ENCODE assay signal across 9 cellular contexts in the genomic region with DNA sequence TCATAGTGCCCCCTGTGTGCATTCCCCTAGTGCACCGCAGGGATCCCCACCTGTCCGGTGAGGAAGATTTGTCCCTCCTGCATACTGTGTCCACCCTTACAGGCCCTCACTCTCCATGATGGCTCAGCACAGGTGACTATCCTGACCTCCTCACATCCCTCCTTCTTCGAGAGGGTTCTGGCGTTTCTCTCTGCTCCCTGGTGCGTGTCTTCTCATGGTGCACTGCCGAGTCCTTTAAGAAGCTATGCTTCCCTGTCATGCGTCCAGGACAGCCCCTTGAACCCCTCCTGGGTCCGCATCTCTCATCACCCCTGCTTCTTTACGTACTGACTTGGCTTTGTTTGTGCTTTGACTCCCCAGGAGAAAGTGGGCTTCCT. TPM values are rescaled to one million over a fixed set of nuclear protein-coding genes. Genes with fewer than 3 reads are reported as not detected.
DNase-seq lines count a peak whose midpoint lies in the region; ATAC-seq and TF ChIP-seq lines count a peak whose summit lies in the region.
"Had no signal": no experiment of that assay in that cellular context is flagged by ENCODE, and none has a peak within 500 bp of the region (broad histone marks: within the 10 kb centered on the region; RNA-seq: fewer than 3 reads in every experiment).

No MANE protein-coding gene starts in this region.

- intact Hi-C loops in thyroid gland (cut with DNase I) = loop anchor here (5.0 to 10.0 kb wide), 2 partner anchors 152 to 185 kb away; partner anchors contain the start of gene FARP2

- H3K27me3 Mint-ChIP-seq in activated CD4-positive, alpha-beta T cell treated with anti-CD3 and anti-CD28 coated beads, Interleukin-2, amount 10 ng/mL, durations not matched to agents 7 days and 5 days = peaks cover 7% of the 10 kb centered on the region
- H3K27me3 Mint-ChIP-seq in brain = peaks cover 10% of the 10 kb centered on the region

- no peaks in the 10 kb centered on the region for H3K27me3 ChIP-seq in lung (ENCODE audit: control insufficient read depth, insufficient read depth)
- H3K27me3 ChIP-seq in thyroid gland = no peaks in the 10 kb centered on the region

- H3K4me3 Mint-ChIP-seq in activated CD4-positive, alpha-beta T cell treated with anti-CD3 and anti-CD28 coated beads, Interleukin-2, amount 10 ng/mL, durations not matched to agents 7 days and 5 days = peak overlapping the region; percentile 76
- peak overlapping the region; percentile 83 to 96 (median 88) for H3K4me3 Mint-ChIP-seq in brain

- POLR2A ChIA-PET in activated CD4-positive, alpha-beta T cell treated with anti-CD3 and anti-CD28 coated beads, Interleukin-2, amount 10 ng/mL, durations not matched to agents 7 days and 5 days (lab: Charles Lee) = no interaction called here

- H3K9me3 Mint-ChIP-seq in activated CD4-positive, alpha-beta T cell treated with anti-CD3 and anti-CD28 coated beads, Interleukin-2, amount 10 ng/mL, durations not matched to agents 7 days and 5 days = no peaks in the 10 kb centered on the region
- H3K9me3 Mint-ChIP-seq in brain = no peaks in the 10 kb centered on the region

- 45 to 47% methylated on average over 9 of the region's 9 CpGs for WGBS in lung, 2 donors
- WGBS in thyroid gland, 2 donors = 23 to 24% methylated on average over 7 to 9 of the region's 9 CpGs

- H3K27ac Mint-ChIP-seq in activated CD4-positive, alpha-beta T cell treated with anti-CD3 and anti-CD28 coated beads, Interleukin-2, amount 10 ng/mL, durations not matched to agents 7 days and 5 days = peak overlapping the region; percentile 86
- H3K27ac Mint-ChIP-seq in brain = peak overlapping the region; percentile 87 to 95 (median 92)

- no peaks in the 10 kb centered on the region for H3K36me3 ChIP-seq in lung (ENCODE audit: control insufficient read depth in 2 of 2, insufficient read depth in 2 of 2, low read length in 2 of 2)
- H3K36me3 ChIP-seq in thyroid gland = no peaks in the 10 kb centered on the region

- no peak for DNase-seq in activated CD4-positive, alpha-beta T cell treated with anti-CD3 and anti-CD28 coated beads, Interleukin-2, amount 10 ng/mL, durations not matched to agents 7 days and 5 days
- DNase-seq in activated CD4-positive, alpha-beta T cell treated with anti-CD3 and anti-CD28 coated beads, Interleukin-2, amount 50 U/mL, for 48 hours = no peak
- DNase-seq in lung (ENCODE audit: low spot score) (no peak), thyroid gland (no peak), dedifferentiated amniotic fluid mesenchymal stem cell (ENCODE audit: extremely low spot score) (no peak), GM03348 (ENCODE audit: low spot score) (no peak)
- DNase-seq: kidney glomerular epithelial cell had no signal

- TF ChIP-seq POLR2A in thyroid gland (IDR thresholded peaks at IDR 0.05) = no peak

- H3K4me1 ChIP-seq in lung (ENCODE audit: control insufficient read depth in 2 of 2, insufficient read depth in 2 of 2, low read length in 2 of 2) = peaks cover 0 to 15% of the 10 kb centered on the region in 2 donors
- peaks cover 23 to 35% of the 10 kb centered on the region in 2 donors for H3K4me1 ChIP-seq in thyroid gland

- peak overlapping the region; percentile 60 for H3K4me3 ChIP-seq in lung
- peak overlapping the region; percentile 60 to 87 (median 87) for H3K4me3 ChIP-seq in thyroid gland (replicated peaks in 1 of 3)

- CTCF ChIA-PET in activated CD4-positive, alpha-beta T cell treated with anti-CD3 and anti-CD28 coated beads, Interleukin-2, amount 10 ng/mL, durations not matched to agents 7 days and 5 days (lab: Charles Lee) = no interaction called here

- peaks cover 18% of the 10 kb centered on the region for H3K4me1 Mint-ChIP-seq in activated CD4-positive, alpha-beta T cell treated with anti-CD3 and anti-CD28 coated beads, Interleukin-2, amount 10 ng/mL, durations not matched to agents 7 days and 5 days
- H3K4me1 Mint-ChIP-seq in brain = peaks cover 43% of the 10 kb centered on the region

- H3K27ac ChIP-seq in lung (ENCODE audit: low read depth in 1 of 2, low read length in 1 of 2) = no peak overlapping the region
- H3K27ac ChIP-seq in thyroid gland = peak overlapping the region in 2 of 3 donors; percentile 79 to 95

- ATAC-seq in lung (ENCODE audit: insufficient read depth, low FRiP score) (no peak), HG02840 (IDR thresholded peaks at IDR 0.05; ENCODE audit: low FRiP score, unreplicated experiment) (no peak)

- H3K36me3 Mint-ChIP-seq in activated CD4-positive, alpha-beta T cell treated with anti-CD3 and anti-CD28 coated beads, Interleukin-2, amount 10 ng/mL, durations not matched to agents 7 days and 5 days (ENCODE audit: low read depth) = no peaks in the 10 kb centered on the region
- peaks cover 20% of the 10 kb centered on the region for H3K36me3 Mint-ChIP-seq in brain

- H3K9me3 ChIP-seq in lung (ENCODE audit: control insufficient read depth in 2 of 2, insufficient read depth in 1 of 2, low read length in 1 of 2) (no peaks in the 10 kb centered on the region), thyroid gland (no peaks in the 10 kb centered on the region)

- no peak for TF ChIP-seq CTCF in brain (conservative IDR thresholded peaks at IDR 0.05)
- no peak for TF ChIP-seq CTCF in lung (IDR thresholded peaks at IDR 0.05; ENCODE audit: control extremely low read depth, extremely low read depth)
- no peak for TF ChIP-seq CTCF in thyroid gland (IDR thresholded peaks at IDR 0.05)

RNA-seq across cellular contexts. Expression of gene STK25, which starts 1.0 kb away (rescaled TPM):
- 100 to 1,000 TPM; 133 to 135 TPM for total RNA-seq in activated CD4-positive, alpha-beta T cell treated with anti-CD3 and anti-CD28 coated beads, Interleukin-2, amount 10 ng/mL, durations not matched to agents 7 days and 5 days
- 189 TPM for polyA plus RNA-seq in brain (ENCODE audit: insufficient read depth, low read depth, low replicate concordance)
- total RNA-seq in lung = 100 to 1,000 TPM; 141 to 182 TPM
- 100 to 1,000 TPM; 126 to 130 TPM for polyA plus RNA-seq in lung
- 100 to 1,000 TPM; 236 to 364 (median 266) TPM for total RNA-seq in thyroid gland

RNA-seq across cellular contexts. Expression of gene BOK, which starts 49.1 kb away (rescaled TPM):
- not detected for total RNA-seq in activated CD4-positive, alpha-beta T cell treated with anti-CD3 and anti-CD28 coated beads, Interleukin-2, amount 10 ng/mL, durations not matched to agents 7 days and 5 days
- polyA plus RNA-seq in brain (ENCODE audit: insufficient read depth, low read depth, low replicate concordance) = 76.1 TPM
- total RNA-seq in lung = 10 to 100 TPM; 11.8 to 44.3 TPM
- polyA plus RNA-seq in lung = 10 to 100 TPM; 26.8 to 31.5 TPM
- 10 to 100 TPM; 22.2 to 32.1 (median 27.0) TPM for total RNA-seq in thyroid gland

Comparison
In these comparisons a context has a peak if more than half of its experiments do, and no peak if none do; other contexts are left out.
1. H3K27ac ChIP-seq: peak in thyroid gland (2 of 3); none in lung (0 of 2).
2. RNA of gene BOK, which starts 49.1 kb away (total RNA-seq): 11.8 to 44.3 TPM in lung and 22.2 to 32.1 TPM in thyroid gland; not detected in activated CD4-positive, alpha-beta T cell treated with anti-CD3 and anti-CD28 coated beads, Interleukin-2, amount 10 ng/mL, durations not matched to agents 7 days and 5 days; every median in the first group is over 10 times any median in the second.